ENCODE assay signal across 21 cellular contexts in the genomic region with DNA sequence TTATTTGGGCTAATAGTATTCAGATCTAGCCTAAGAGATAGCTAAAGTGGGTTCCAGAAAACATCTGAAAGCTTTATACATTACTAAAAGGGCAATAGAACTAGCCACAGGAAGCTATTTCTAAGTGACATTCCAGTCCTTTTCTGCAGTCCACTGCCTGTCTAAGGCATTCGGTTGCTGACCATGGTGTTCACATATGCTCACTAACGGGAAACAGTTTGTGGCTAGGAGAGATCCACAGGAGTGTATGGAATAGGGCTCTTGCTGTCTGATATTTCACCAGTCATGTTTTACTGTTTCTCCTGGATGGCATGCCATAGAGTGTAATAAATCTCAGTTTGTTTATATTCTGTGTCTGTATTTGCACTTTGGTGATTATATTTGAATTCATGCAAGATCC.
"Had no signal": no experiment of that assay in that cellular context is flagged by ENCODE, and none has a peak within 500 bp of the region (broad histone marks: within the 10 kb centered on the region; RNA-seq: fewer than 3 reads in every experiment).

No MANE protein-coding gene starts in this region.

- H3K27ac Mint-ChIP-seq: activated CD4-positive, alpha-beta memory T cell treated with anti-CD3 and anti-CD28 coated beads, Interleukin-2, amount 10 ng/mL, durations not matched to agents 7 days and 5 days; activated CD4-positive, alpha-beta T cell treated with anti-CD3 and anti-CD28 coated beads, Interleukin-2, amount 10 ng/mL, durations not matched to agents 24 days and 14 days; activated naive CD8-positive, alpha-beta T cell treated with anti-CD3 and anti-CD28 coated beads, Interleukin-2, amount 50 U/mL, for 24 hours; activated T-cell treated with anti-CD3 and anti-CD28 coated beads, Interleukin-2, amount 50 U/mL, for 72 hours; dendritic cell treated with granulocyte-macrophage colony-stimulating factor and Interleukin-4, amounts not matched to agents 40 ng/mL and 50 ng/mL, for 4 days; naive thymus-derived CD8-positive, alpha-beta T cell had no signal

- H3K36me3 ChIP-seq: brain microvascular endothelial cell, heart right ventricle, sigmoid colon, uterus had no signal

- H3K27me3 Mint-ChIP-seq: activated CD4-positive, alpha-beta memory T cell treated with anti-CD3 and anti-CD28 coated beads, Interleukin-2, amount 10 ng/mL, durations not matched to agents 7 days and 5 days; activated CD4-positive, alpha-beta T cell treated with anti-CD3 and anti-CD28 coated beads, Interleukin-2, amount 10 ng/mL, durations not matched to agents 24 days and 14 days; dendritic cell treated with granulocyte-macrophage colony-stimulating factor and Interleukin-4, amounts not matched to agents 40 ng/mL and 50 ng/mL, for 4 days had no signal

- H3K4me1 ChIP-seq: heart right ventricle, sigmoid colon, testis, uterus had no signal

- H3K27ac ChIP-seq: brain microvascular endothelial cell, heart right ventricle, sigmoid colon, testis, uterus had no signal

- H3K9me3 ChIP-seq: heart right ventricle, sigmoid colon, testis, uterus had no signal

- DNase-seq: activated CD4-positive, alpha-beta memory T cell treated with anti-CD3 and anti-CD28 coated beads, Interleukin-2, amount 10 ng/mL, durations not matched to agents 7 days and 5 days; activated CD4-positive, alpha-beta T cell treated with anti-CD3 and anti-CD28 coated beads, Interleukin-2, amount 10 ng/mL, durations not matched to agents 24 days and 14 days; activated gamma-delta T cell; activated naive CD4-positive, alpha-beta T cell treated with anti-CD3 and anti-CD28 coated beads, Interleukin-2, amount 50 U/mL, for 16 hours; activated naive CD8-positive, alpha-beta T cell treated with anti-CD3 and anti-CD28 coated beads, Interleukin-2, amount 50 U/mL, for 24 hours; activated T-cell treated with anti-CD3 and anti-CD28 coated beads, Interleukin-2, amount 50 U/mL, for 72 hours; brain microvascular endothelial cell; effector CD4-positive, alpha-beta T cell; heart right ventricle; naive thymus-derived CD8-positive, alpha-beta T cell; sigmoid colon; stimulated activated CD4-positive, alpha-beta T cell treated with anti-CD3 and anti-CD28 coated beads, Interleukin-2, amount 100 ng/mL, for 48 hours; stimulated activated CD8-positive, alpha-beta memory T cell treated with anti-CD3 and anti-CD28 coated beads, Interleukin-4, amount 100 ng/mL, for 48 hours; stimulated activated naive CD4-positive, alpha-beta T cell; T1000; testis; trophoblast cell; uterus had no signal

- H3K9me3 Mint-ChIP-seq: activated CD4-positive, alpha-beta memory T cell treated with anti-CD3 and anti-CD28 coated beads, Interleukin-2, amount 10 ng/mL, durations not matched to agents 7 days and 5 days; activated CD4-positive, alpha-beta T cell treated with anti-CD3 and anti-CD28 coated beads, Interleukin-2, amount 10 ng/mL, durations not matched to agents 24 days and 14 days; activated naive CD8-positive, alpha-beta T cell treated with anti-CD3 and anti-CD28 coated beads, Interleukin-2, amount 50 U/mL, for 24 hours; dendritic cell treated with granulocyte-macrophage colony-stimulating factor and Interleukin-4, amounts not matched to agents 40 ng/mL and 50 ng/mL, for 4 days had no signal

- H3K27me3 ChIP-seq: brain microvascular endothelial cell, heart right ventricle, sigmoid colon, testis, uterus had no signal

- H3K4me3 ChIP-seq: heart right ventricle, lung, sigmoid colon, testis, uterus had no signal

- H3K4me1 Mint-ChIP-seq: activated CD4-positive, alpha-beta memory T cell treated with anti-CD3 and anti-CD28 coated beads, Interleukin-2, amount 10 ng/mL, durations not matched to agents 7 days and 5 days; activated CD4-positive, alpha-beta T cell treated with anti-CD3 and anti-CD28 coated beads, Interleukin-2, amount 10 ng/mL, durations not matched to agents 24 days and 14 days; activated naive CD8-positive, alpha-beta T cell treated with anti-CD3 and anti-CD28 coated beads, Interleukin-2, amount 50 U/mL, for 24 hours; naive thymus-derived CD8-positive, alpha-beta T cell had no signal

- ATAC-seq: activated naive CD8-positive, alpha-beta T cell treated with anti-CD3 and anti-CD28 coated beads, Interleukin-2, amount 50 U/mL, for 24 hours; activated T-cell treated with anti-CD3 and anti-CD28 coated beads, Interleukin-2, amount 50 U/mL, for 72 hours; heart right ventricle; left lobe of liver; naive thymus-derived CD8-positive, alpha-beta T cell had no signal

- H3K4me3 Mint-ChIP-seq: activated CD4-positive, alpha-beta memory T cell treated with anti-CD3 and anti-CD28 coated beads, Interleukin-2, amount 10 ng/mL, durations not matched to agents 7 days and 5 days; activated CD4-positive, alpha-beta T cell treated with anti-CD3 and anti-CD28 coated beads, Interleukin-2, amount 10 ng/mL, durations not matched to agents 24 days and 14 days; activated naive CD8-positive, alpha-beta T cell treated with anti-CD3 and anti-CD28 coated beads, Interleukin-2, amount 50 U/mL, for 24 hours; activated T-cell treated with anti-CD3 and anti-CD28 coated beads, Interleukin-2, amount 50 U/mL, for 72 hours; dendritic cell treated with granulocyte-macrophage colony-stimulating factor and Interleukin-4, amounts not matched to agents 40 ng/mL and 50 ng/mL, for 4 days; naive thymus-derived CD8-positive, alpha-beta T cell had no signal
